Comparison of ENCODE assay signal across 22 cellular contexts in genomic region chr4:120520761-120521160, GRCh38.
"Had no signal": no experiment of that assay in that cellular context is flagged by ENCODE, and none has a peak within 500 bp of the region (broad histone marks: within the 10 kb centered on the region; RNA-seq: fewer than 3 reads in every experiment).

No MANE protein-coding gene starts in this region.

- H3K9ac ChIP-seq: neural progenitor cell had no signal

- ATAC-seq: heart left ventricle; left lobe of liver; natural killer cell; right cardiac atrium; stimulated activated effector memory CD8-positive, alpha-beta T cell treated with anti-CD3 and anti-CD28 coated beads, Interleukin-12 subunit alpha, Interleukin-12 subunit beta, amount 100 ng/mL, for 72 hours; stimulated activated naive CD8-positive, alpha-beta T cell treated with anti-CD3 and anti-CD28 coated beads, Interleukin-15, Interleukin-2, amounts not matched to agents 100 U/mL and 50 U/mL, for 24 hours had no signal

- H3K4me2 ChIP-seq: neural progenitor cell, smooth muscle cell had no signal

- H3K36me3 ChIP-seq: colonic mucosa, heart left ventricle, neural progenitor cell, ovary, suprapubic skin, thyroid gland, upper lobe of left lung, uterus had no signal

- H3K4me3 Mint-ChIP-seq: natural killer cell; neural progenitor cell; stimulated activated effector memory CD8-positive, alpha-beta T cell treated with anti-CD3 and anti-CD28 coated beads, Interleukin-12 subunit alpha, Interleukin-12 subunit beta, amount 100 ng/mL, for 72 hours had no signal

- H3K4me3 ChIP-seq: colonic mucosa, heart left ventricle, neural progenitor cell, ovary, smooth muscle cell, suprapubic skin, thyroid gland, upper lobe of left lung, uterus had no signal

- H3K9me3 Mint-ChIP-seq: neural progenitor cell had no signal

- H3K27me3 ChIP-seq: colonic mucosa, heart left ventricle, neural progenitor cell, ovary, suprapubic skin, thyroid gland, upper lobe of left lung, uterus had no signal

- H3K27ac Mint-ChIP-seq: natural killer cell; neural progenitor cell; stimulated activated effector memory CD8-positive, alpha-beta T cell treated with anti-CD3 and anti-CD28 coated beads, Interleukin-12 subunit alpha, Interleukin-12 subunit beta, amount 100 ng/mL, for 72 hours had no signal

- DNase-seq: colonic mucosa; dermis blood vessel endothelial cell; effector CD4-positive, alpha-beta T cell; foreskin melanocyte; heart left ventricle; hippocampal formation; kidney glomerular epithelial cell; mammary epithelial cell; natural killer cell; nucleus accumbens; ovary; right cardiac atrium; stimulated activated CD4-positive, alpha-beta T cell treated with anti-CD3 and anti-CD28 coated beads, Interleukin-2, amount 100 ng/mL, for 48 hours; stimulated activated naive CD8-positive, alpha-beta T cell treated with anti-CD3 and anti-CD28 coated beads, Interleukin-15, Interleukin-2, amounts not matched to agents 100 U/mL and 50 U/mL, for 24 hours; thyroid gland; upper lobe of left lung; uterus had no signal

- H2AFZ ChIP-seq: neural progenitor cell had no signal

- H3K36me3 Mint-ChIP-seq: natural killer cell; neural progenitor cell; stimulated activated effector memory CD8-positive, alpha-beta T cell treated with anti-CD3 and anti-CD28 coated beads, Interleukin-12 subunit alpha, Interleukin-12 subunit beta, amount 100 ng/mL, for 72 hours had no signal

- H3K9me3 ChIP-seq: colonic mucosa, ovary, suprapubic skin, thyroid gland, upper lobe of left lung, uterus had no signal

- H3K4me1 ChIP-seq: colonic mucosa, heart left ventricle, suprapubic skin, thyroid gland, upper lobe of left lung had no signal

- H3K4me1 Mint-ChIP-seq: natural killer cell; stimulated activated effector memory CD8-positive, alpha-beta T cell treated with anti-CD3 and anti-CD28 coated beads, Interleukin-12 subunit alpha, Interleukin-12 subunit beta, amount 100 ng/mL, for 72 hours had no signal

- H3K27ac ChIP-seq: colonic mucosa, heart left ventricle, neural progenitor cell, ovary, suprapubic skin, thyroid gland, upper lobe of left lung, uterus had no signal
